In the genomic region with DNA sequence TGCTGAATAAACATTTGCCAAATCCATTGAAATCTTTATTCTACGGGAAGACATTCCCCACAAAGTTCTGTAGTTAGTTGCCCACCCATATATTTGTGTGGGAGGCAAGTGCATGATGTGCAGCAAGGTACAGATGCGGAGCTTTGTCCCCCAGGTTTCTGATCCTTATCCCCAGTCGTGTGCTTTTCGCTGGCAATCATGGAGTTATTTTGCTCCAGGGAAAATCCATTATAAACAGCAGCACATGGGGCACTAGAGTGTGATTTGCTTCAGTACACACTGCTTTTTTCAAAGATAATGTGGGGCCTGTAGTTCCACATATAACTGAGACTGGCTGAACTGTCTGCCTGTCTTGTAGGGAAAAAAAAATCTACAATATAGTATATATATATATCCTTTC, we compare ENCODE assay signal across 17 cellular contexts.
A peak's percentile ranks its signal among the peaks of the same experiment; 100 is the strongest.
DNase-seq lines count a peak whose midpoint lies in the region; ATAC-seq, FAIRE-seq and TF ChIP-seq lines count a peak whose summit lies in the region.
"Had no signal": no experiment of that assay in that cellular context is flagged by ENCODE, and none has a peak within 500 bp of the region (broad histone marks: within the 10 kb centered on the region; RNA-seq: fewer than 3 reads in every experiment).

No MANE protein-coding gene starts in this region.

- H3K36me3 Mint-ChIP-seq in activated CD4-positive, alpha-beta T cell treated with anti-CD3 and anti-CD28 coated beads, Interleukin-2, amount 10 ng/mL, durations not matched to agents 24 days and 14 days (ENCODE audit: low read depth): no peaks in the 10 kb centered on the region
- H3K36me3 Mint-ChIP-seq: CD4-positive, alpha-beta memory T cell had no signal

- no peaks in the 10 kb centered on the region for H3K79me2 ChIP-seq in SK-N-SH (ENCODE audit: insufficient read depth)
- no peaks in the 10 kb centered on the region for H3K79me2 ChIP-seq in smooth muscle cell (ENCODE audit: low read depth)

- H3K4me2 ChIP-seq in SK-N-SH (no peak overlapping the region), smooth muscle cell (peak overlapping the region; percentile 72)

- FAIRE-seq in GM19239 (lab: Jason Lieb, UNC): no peak
- FAIRE-seq: A204.1, GM12892, H1 had no signal

- DNase-seq in SK-N-SH (peak; percentile 52), NCI-H526 (lab: John Stamatoyannopoulos, UW) (peak; percentile 16 to 49), esophagus muscularis mucosa (ENCODE audit: extremely low spot score) (peak; percentile 2), smooth muscle cell (lab: John Stamatoyannopoulos, UW; ENCODE audit: unreplicated experiment) (no peak), brain microvascular endothelial cell (no peak), GM19239 (ENCODE audit: insufficient read length, low spot score) (no peak)
- no peak for DNase-seq in activated CD4-positive, alpha-beta T cell treated with anti-CD3 and anti-CD28 coated beads, Interleukin-2, amount 10 ng/mL, durations not matched to agents 24 days and 14 days
- DNase-seq: CD4-positive, alpha-beta memory T cell; DND-41; GDM1 had no signal

- H3K27me3 ChIP-seq in SK-N-SH (ENCODE audit: insufficient read depth): no peaks in the 10 kb centered on the region
- H3K27me3 ChIP-seq in esophagus muscularis mucosa: no peaks in the 10 kb centered on the region
- H3K27me3 ChIP-seq in smooth muscle cell (ENCODE audit: low read depth): no peaks in the 10 kb centered on the region
- no peaks in the 10 kb centered on the region for H3K27me3 ChIP-seq in brain microvascular endothelial cell (replicated peaks)

- H3K9me3 Mint-ChIP-seq in activated CD4-positive, alpha-beta T cell treated with anti-CD3 and anti-CD28 coated beads, Interleukin-2, amount 10 ng/mL, durations not matched to agents 24 days and 14 days: no peaks in the 10 kb centered on the region

- peak in 1 of 2 experiments; percentile 87; a peak in 2 of 4 replicates for TF ChIP-seq EP300 in SK-N-SH (IDR thresholded peaks at IDR 0.05; ENCODE audit: borderline replicate concordance in 1 of 2, low read depth in 1 of 2, low read length in 1 of 2)
- TF ChIP-seq EP300 in esophagus muscularis mucosa (IDR thresholded peaks at IDR 0.05): no peak

- no peak overlapping the region for H3K27ac Mint-ChIP-seq in activated CD4-positive, alpha-beta T cell treated with anti-CD3 and anti-CD28 coated beads, Interleukin-2, amount 10 ng/mL, durations not matched to agents 24 days and 14 days
- H3K27ac Mint-ChIP-seq: B cell; CD4-positive, alpha-beta memory T cell had no signal

- TF ChIP-seq POLR2A in esophagus muscularis mucosa (IDR thresholded peaks at IDR 0.05; ENCODE audit: low read depth): no peak

- H3K27me3 Mint-ChIP-seq in activated CD4-positive, alpha-beta T cell treated with anti-CD3 and anti-CD28 coated beads, Interleukin-2, amount 10 ng/mL, durations not matched to agents 24 days and 14 days: no peaks in the 10 kb centered on the region
- H3K27me3 Mint-ChIP-seq: B cell had no signal

- no peak for ATAC-seq in SK-N-SH treated with all-trans-retinoic acid at 6 μM for 48 hours

- CTCF ChIA-PET in SK-N-SH (lab: Yijun Ruan, JAX): interaction anchor here (1.0 to 6.1 kb wide), 5 partner anchors 9 to 304 kb away, joined by 3 to 30 read pairs (median 4); no protein-coding TSS in a partner anchor

- no peak for TF ChIP-seq RAD21 in SK-N-SH (IDR thresholded peaks at IDR 0.05; ENCODE audit: low read length)

- H3K27ac ChIP-seq in SK-N-SH (ENCODE audit: low read depth in 2 of 2, low read length in 1 of 2): no peak overlapping the region; a peak in 1 of 4 replicates
- H3K27ac ChIP-seq in esophagus muscularis mucosa (replicated peaks in 1 of 4): no peak overlapping the region
- H3K27ac ChIP-seq in smooth muscle cell (ENCODE audit: low read depth): no peak overlapping the region
- no peak overlapping the region for H3K27ac ChIP-seq in brain microvascular endothelial cell
- H3K27ac ChIP-seq: C4-2B had no signal

- 75% methylated on average over 4 of the region's 4 CpGs for WGBS in SK-N-SH (ENCODE audit: low lambda C conversion rate)
- WGBS in esophagus muscularis mucosa: 88% methylated on average over 4 of the region's 4 CpGs
- WGBS in smooth muscle cell (ENCODE audit: low lambda C conversion rate): 10% methylated on average over 4 of the region's 4 CpGs

- POLR2A ChIA-PET in SK-N-SH (lab: Yijun Ruan, JAX): interaction anchor here (0.6 kb wide), 1 partner anchor 314 kb away, joined by 3 read pairs; no protein-coding TSS in a partner anchor

- intact Hi-C loops in esophagus muscularis mucosa (cut with DNase I): no loop called here
- intact Hi-C loops in activated CD4-positive, alpha-beta T cell treated with anti-CD3 and anti-CD28 coated beads, Interleukin-2, amount 10 ng/mL, durations not matched to agents 24 days and 14 days (cut with micrococcal nuclease): no loop called here

- H3K9me3 ChIP-seq in SK-N-SH (no peaks in the 10 kb centered on the region), esophagus muscularis mucosa (no peaks in the 10 kb centered on the region), smooth muscle cell (replicated peaks; ENCODE audit: low read depth) (no peaks in the 10 kb centered on the region)
- H3K9me3 ChIP-seq: HAP-1 had no signal

- no peaks in the 10 kb centered on the region for H4K20me1 ChIP-seq in SK-N-SH (ENCODE audit: insufficient read depth)
- H4K20me1 ChIP-seq in smooth muscle cell (ENCODE audit: low read depth): peaks cover 32% of the 10 kb centered on the region

- in situ Hi-C loops in brain microvascular endothelial cell (cut with HindIII; ENCODE audit: low pct_ligation_motif_present, low sequenced_read_pairs): no loop called here

- no peaks in the 10 kb centered on the region for H3K9me2 ChIP-seq in SK-N-SH

- H3K4me3 ChIP-seq in SK-N-SH (ENCODE audit: low read depth in 2 of 2, low read length in 1 of 2) (no peak overlapping the region), esophagus muscularis mucosa (no peak overlapping the region), smooth muscle cell (no peak overlapping the region), brain microvascular endothelial cell (ENCODE audit: low read depth, low read length) (no peak overlapping the region)
- H3K4me3 ChIP-seq: HAP-1 had no signal

- H3K4me1 Mint-ChIP-seq in activated CD4-positive, alpha-beta T cell treated with anti-CD3 and anti-CD28 coated beads, Interleukin-2, amount 10 ng/mL, durations not matched to agents 24 days and 14 days: no peaks in the 10 kb centered on the region

- no peak overlapping the region for H3K4me3 Mint-ChIP-seq in activated CD4-positive, alpha-beta T cell treated with anti-CD3 and anti-CD28 coated beads, Interleukin-2, amount 10 ng/mL, durations not matched to agents 24 days and 14 days
- H3K4me3 Mint-ChIP-seq: B cell; CD4-positive, alpha-beta memory T cell had no signal

- H2AFZ ChIP-seq in SK-N-SH (ENCODE audit: low read depth): no peak overlapping the region
- no peak overlapping the region for H2AFZ ChIP-seq in smooth muscle cell (ENCODE audit: low read depth)

- no peak for TF ChIP-seq CTCF in SK-N-SH (IDR thresholded peaks at IDR 0.05)
- no peak for TF ChIP-seq CTCF in esophagus muscularis mucosa (IDR thresholded peaks at IDR 0.05)
- no peak for TF ChIP-seq CTCF in smooth muscle cell (IDR thresholded peaks at IDR 0.05; ENCODE audit: borderline replicate concordance, insufficient read depth, poor library complexity, severe bottlenecking)
- TF ChIP-seq CTCF in brain microvascular endothelial cell (IDR thresholded peaks at IDR 0.05; ENCODE audit: low read depth, low read length, missing control alignments): no peak

- H3K4me1 ChIP-seq in SK-N-SH (ENCODE audit: control insufficient read depth in 1 of 2, insufficient read depth in 2 of 2, low read depth in 1 of 2, low read length in 1 of 2) (peaks cover 0 to 14% of the 10 kb centered on the region in 2 experiments; a peak in 2 of 4 replicates), esophagus muscularis mucosa (peaks cover 9 to 22% (median 13%) of the 10 kb centered on the region in 4 donors), smooth muscle cell (ENCODE audit: low read depth) (peaks cover 25% of the 10 kb centered on the region)
- H3K4me1 ChIP-seq: HAP-1 had no signal

- H3F3A ChIP-seq in SK-N-SH (replicated peaks; ENCODE audit: insufficient read depth) (no peaks in the 10 kb centered on the region), smooth muscle cell (ENCODE audit: low read depth) (peaks cover 5% of the 10 kb centered on the region)

- H3K36me3 ChIP-seq in SK-N-SH (replicated peaks in 1 of 2; ENCODE audit: control insufficient read depth in 1 of 2, insufficient read depth in 2 of 2, low read length in 1 of 2): peaks cover 0 to 4% of the 10 kb centered on the region in 2 experiments
- H3K36me3 ChIP-seq in esophagus muscularis mucosa: no peaks in the 10 kb centered on the region
- H3K36me3 ChIP-seq in smooth muscle cell (ENCODE audit: low read depth): no peaks in the 10 kb centered on the region
- no peaks in the 10 kb centered on the region for H3K36me3 ChIP-seq in brain microvascular endothelial cell (replicated peaks)
- H3K36me3 ChIP-seq: HAP-1 had no signal

- no peak overlapping the region for H3K9ac ChIP-seq in SK-N-SH
- H3K9ac ChIP-seq in smooth muscle cell (ENCODE audit: low read depth): no peak overlapping the region

TF ChIP-seq in SK-N-SH, 30 proteins besides CTCF, POLR2A, EP300 and RAD21 (continues in another document):
- TF ChIP-seq MEF2A (IDR thresholded peaks at IDR 0.05; ENCODE audit: borderline replicate concordance, low read depth) (no peak), NRF1 (IDR thresholded peaks at IDR 0.05; ENCODE audit: low read depth, low read length) (no peak), RFX5 (IDR thresholded peaks at IDR 0.05; ENCODE audit: low read length) (no peak), TCF12 (IDR thresholded peaks at IDR 0.05) (no peak), SIN3A (IDR thresholded peaks at IDR 0.05; ENCODE audit: borderline replicate concordance, low read depth, low read length) (no peak)
- TF ChIP-seq, protein P1, sequence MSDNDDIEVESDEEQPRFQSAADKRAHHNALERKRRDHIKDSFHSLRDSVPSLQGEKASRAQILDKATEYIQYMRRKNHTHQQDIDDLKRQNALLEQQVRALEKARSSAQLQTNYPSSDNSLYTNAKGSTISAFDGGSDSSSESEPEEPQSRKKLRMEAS (IDR thresholded peaks at IDR 0.05; ENCODE audit: low read depth): no peak

TF ChIP-seq in SK-N-SH treated with all-trans-retinoic acid at 6 μM for 48 hours, 23 proteins besides CTCF, POLR2A, EP300 and RAD21 (continues in another document):
- TF ChIP-seq ESRRG (CRISPR knock-in tag; IDR thresholded peaks at IDR 0.05) (no peak), TOX (CRISPR knock-in tag; IDR thresholded peaks at IDR 0.05; ENCODE audit: borderline replicate concordance) (no peak)

Comparison
In these comparisons a context has a peak if more than half of its experiments do, and no peak if none do; other contexts are left out.
1. DNase-seq: peak in SK-N-SH (single experiment), NCI-H526 (2 of 2) and esophagus muscularis mucosa (single experiment); none in smooth muscle cell (single experiment), brain microvascular endothelial cell (single experiment), activated CD4-positive, alpha-beta T cell treated with anti-CD3 and anti-CD28 coated beads, Interleukin-2, amount 10 ng/mL, durations not matched to agents 24 days and 14 days (single experiment) and GM19239 (single experiment).